8 cellular contexts compared by ENCODE assay signal in genomic region chr6:72622094-72622540, GRCh38. TPM values are rescaled to one million over a fixed set of nuclear protein-coding genes. Genes with fewer than 3 reads are reported as not detected.
DNase-seq lines count a peak whose midpoint lies in the region; ATAC-seq and TF ChIP-seq lines count a peak whose summit lies in the region.

No MANE protein-coding gene starts in this region.

- intact Hi-C loops in activated CD8-positive, alpha-beta T cell treated with anti-CD3 and anti-CD28 coated beads for 36 hours (cut with micrococcal nuclease) = loop anchor here (5.0 to 10.0 kb wide), 2 partner anchors 120 to 203 kb away; no protein-coding TSS in a partner anchor

- H3K4me1 Mint-ChIP-seq in activated CD8-positive, alpha-beta T cell treated with anti-CD3 and anti-CD28 coated beads for 36 hours (ENCODE audit: low read depth) = peaks cover 60% of the 10 kb centered on the region
- H3K4me1 Mint-ChIP-seq in endothelial cell (ENCODE audit: unreplicated experiment) (peaks cover 15% of the 10 kb centered on the region), naive B cell (peaks cover 45 to 52% (median 48%) of the 10 kb centered on the region in 3 donors)

- ATAC-seq in HG02798 (IDR thresholded peaks at IDR 0.05; ENCODE audit: poor library complexity, unreplicated experiment) = peak; percentile 34
- ATAC-seq in activated CD8-positive, alpha-beta T cell treated with anti-CD3 and anti-CD28 coated beads for 36 hours = peak; percentile 13
- peak; percentile 65 to 69 for ATAC-seq in naive B cell (ENCODE audit: low read depth in 2 of 2)

- H3K27me3 Mint-ChIP-seq in activated CD8-positive, alpha-beta T cell treated with anti-CD3 and anti-CD28 coated beads for 36 hours = no peaks in the 10 kb centered on the region
- peaks cover 18% of the 10 kb centered on the region for H3K27me3 Mint-ChIP-seq in endothelial cell (ENCODE audit: unreplicated experiment)
- H3K27me3 Mint-ChIP-seq in naive B cell = no peaks in the 10 kb centered on the region

- no peak overlapping the region for H3K27ac ChIP-seq in subcutaneous abdominal adipose tissue (ENCODE audit: low read depth, low read length)

- peaks cover 0 to 39% (median 36%) of the 10 kb centered on the region in 5 donors for H3K4me1 ChIP-seq in subcutaneous abdominal adipose tissue (ENCODE audit: control insufficient read depth in 5 of 5, insufficient read depth in 5 of 5, low read length in 5 of 5)

- H3K4me3 ChIP-seq in subcutaneous abdominal adipose tissue (ENCODE audit: low read depth in 1 of 5, low read length in 5 of 5) = peak overlapping the region in 4 of 5 donors; percentile 51 to 63 (median 56)

- no peaks in the 10 kb centered on the region for H3K36me3 ChIP-seq in subcutaneous abdominal adipose tissue (ENCODE audit: control insufficient read depth in 5 of 5, insufficient read depth in 5 of 5, low read length in 5 of 5)

- CTCF ChIA-PET in activated CD8-positive, alpha-beta T cell treated with anti-CD3 and anti-CD28 coated beads for 36 hours (lab: Charles Lee) = interaction anchor here (1.3 kb wide), 1 partner anchor 12 kb away, joined by 4 read pairs; no protein-coding TSS in a partner anchor

- peak; percentile 50 for DNase-seq in NCI-H146 (lab: John Stamatoyannopoulos, UW)
- no peak for DNase-seq in NCI-H146 treated with DMSO at 0.1 percent for 48 hours (lab: John Stamatoyannopoulos, UW; ENCODE audit: unreplicated experiment)
- DNase-seq in NCI-H226 = peak; percentile 36
- peak; percentile 73 for DNase-seq in activated CD8-positive, alpha-beta T cell treated with anti-CD3 and anti-CD28 coated beads for 36 hours
- DNase-seq in endothelial cell (ENCODE audit: low spot score) = peak; percentile 52
- peak; percentile 81 for DNase-seq in naive B cell

- peak; percentile 35 for TF ChIP-seq CTCF in activated CD8-positive, alpha-beta T cell treated with anti-CD3 and anti-CD28 coated beads for 36 hours (IDR thresholded peaks at IDR 0.05)
- TF ChIP-seq CTCF in endothelial cell (IDR thresholded peaks at IDR 0.05; ENCODE audit: unreplicated experiment) = no peak

- POLR2A ChIA-PET in activated CD8-positive, alpha-beta T cell treated with anti-CD3 and anti-CD28 coated beads for 36 hours (lab: Charles Lee) = interaction anchor here (0.8 to 5.0 kb wide), 6 partner anchors 12 to 1334 kb away, joined by 3 to 24 read pairs (median 3); partner anchors contain the start of genes CGAS and OGFRL1

- H3K9ac ChIP-seq in subcutaneous abdominal adipose tissue (ENCODE audit: low read length in 5 of 5) = no peak overlapping the region

- H3K4me3 Mint-ChIP-seq in activated CD8-positive, alpha-beta T cell treated with anti-CD3 and anti-CD28 coated beads for 36 hours = peak overlapping the region; percentile 96
- H3K4me3 Mint-ChIP-seq in endothelial cell (ENCODE audit: unreplicated experiment) = no peak overlapping the region
- peak overlapping the region; percentile 85 to 99 (median 98) for H3K4me3 Mint-ChIP-seq in naive B cell

- H3K9me3 ChIP-seq in subcutaneous abdominal adipose tissue (ENCODE audit: control insufficient read depth in 5 of 5, low read length in 5 of 5) = no peaks in the 10 kb centered on the region

- peak overlapping the region; percentile 98 for H3K27ac Mint-ChIP-seq in activated CD8-positive, alpha-beta T cell treated with anti-CD3 and anti-CD28 coated beads for 36 hours
- H3K27ac Mint-ChIP-seq in endothelial cell (ENCODE audit: unreplicated experiment) (no peak overlapping the region), naive B cell (no peak overlapping the region)

- peaks cover 9% of the 10 kb centered on the region for H3K36me3 Mint-ChIP-seq in activated CD8-positive, alpha-beta T cell treated with anti-CD3 and anti-CD28 coated beads for 36 hours (ENCODE audit: low read depth)
- no peaks in the 10 kb centered on the region for H3K36me3 Mint-ChIP-seq in endothelial cell (ENCODE audit: low read depth, unreplicated experiment)
- no peaks in the 10 kb centered on the region for H3K36me3 Mint-ChIP-seq in naive B cell

- no peaks in the 10 kb centered on the region for H3K9me3 Mint-ChIP-seq in activated CD8-positive, alpha-beta T cell treated with anti-CD3 and anti-CD28 coated beads for 36 hours
- H3K9me3 Mint-ChIP-seq in endothelial cell (ENCODE audit: unreplicated experiment) (no peaks in the 10 kb centered on the region), naive B cell (no peaks in the 10 kb centered on the region)

- peaks cover 21 to 35% (median 27%) of the 10 kb centered on the region in 5 donors for H3K27me3 ChIP-seq in subcutaneous abdominal adipose tissue (ENCODE audit: control insufficient read depth in 5 of 5, insufficient read depth in 4 of 5, low read length in 5 of 5)

RNA-seq across cellular contexts. Expression of gene KCNQ5, which starts 0.3 kb away (rescaled TPM):
- 10 to 100 TPM; 14.6 to 14.9 TPM for total RNA-seq in activated CD8-positive, alpha-beta T cell treated with anti-CD3 and anti-CD28 coated beads for 36 hours
- total RNA-seq in endothelial cell (ENCODE audit: unreplicated experiment) = 0.08 TPM
- polyA plus RNA-seq in naive B cell (ENCODE audit: low read depth in 6 of 6) = 1 to 10 TPM in 5 of 6 donors, under 1 TPM in 1; 0.29 to 7.1 (median 4.9) TPM

Comparison
In these comparisons a context has a peak if more than half of its experiments do, and no peak if none do; other contexts are left out.
1. ATAC-seq: peak in every context shown above with its lines; median percentile 67 in naive B cell; 34 in HG02798; 13 in activated CD8-positive, alpha-beta T cell treated with anti-CD3 and anti-CD28 coated beads for 36 hours.
2. RNA of gene KCNQ5, which starts 0.3 kb away (total RNA-seq): 14.6 to 14.9 TPM in activated CD8-positive, alpha-beta T cell treated with anti-CD3 and anti-CD28 coated beads for 36 hours; 0.08 TPM in endothelial cell (single experiment); every median in the first group is over 10 times any median in the second.